In the genomic region with DNA sequence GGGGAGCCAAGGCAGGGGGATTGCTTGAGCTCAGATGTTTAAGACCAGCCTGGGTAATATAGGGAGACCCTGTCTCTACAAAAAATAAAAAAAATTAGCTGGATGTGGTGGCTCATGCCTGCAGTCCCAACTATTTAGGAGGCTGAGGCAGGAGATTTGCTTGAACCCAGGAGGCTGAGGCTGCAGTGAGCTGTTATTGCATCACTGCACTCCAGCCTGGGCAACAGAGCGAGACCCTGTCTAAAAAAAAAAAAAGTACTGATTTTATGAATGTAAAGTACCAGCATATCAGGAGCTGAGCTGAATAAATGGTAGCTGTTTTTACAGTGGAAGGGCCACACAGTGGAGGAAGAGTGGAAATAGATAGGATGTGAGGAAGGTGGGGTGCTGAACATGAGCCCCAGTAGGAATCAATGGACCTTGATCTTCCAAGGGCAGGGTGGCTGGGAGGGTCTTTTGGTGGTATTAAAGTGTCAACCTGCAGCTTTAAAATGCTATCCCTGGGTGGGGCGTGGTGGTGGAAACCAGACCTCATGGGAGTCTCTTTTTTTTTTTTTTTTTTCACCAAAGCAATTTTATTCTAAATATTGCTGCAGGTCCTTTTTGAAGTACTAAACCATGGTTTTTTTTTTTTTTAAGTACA, we compare ENCODE assay signal across 16 cellular contexts.
"Had no signal": no experiment of that assay in that cellular context is flagged by ENCODE, and none has a peak within 500 bp of the region (broad histone marks: within the 10 kb centered on the region; RNA-seq: fewer than 3 reads in every experiment).

No MANE protein-coding gene starts in this region.

- H3K27me3 ChIP-seq: gastroesophageal sphincter, heart right ventricle, tibial artery, vagina had no signal

- H3K27me3 Mint-ChIP-seq: activated naive CD4-positive, alpha-beta T cell treated with anti-CD3 and anti-CD28 coated beads, Interleukin-2, amount 10 ng/mL, durations not matched to agents 7 days and 5 days had no signal

- H3K36me3 ChIP-seq: cardiac muscle cell, vagina had no signal

- H3K27ac Mint-ChIP-seq: activated naive CD4-positive, alpha-beta T cell treated with anti-CD3 and anti-CD28 coated beads, Interleukin-2, amount 10 ng/mL, durations not matched to agents 7 days and 5 days; mesothelial cell of epicardium had no signal

- ATAC-seq: gastroesophageal sphincter, heart right ventricle, left colon had no signal

- FAIRE-seq: endometrium had no signal

- H3K9me3 ChIP-seq: gastroesophageal sphincter, heart right ventricle, tibial artery, vagina had no signal

- DNase-seq: activated CD4-positive, alpha-beta T cell treated with anti-CD3 and anti-CD28 coated beads, Interleukin-2, amount 50 U/mL, for 4 hours; activated CD4-positive, CD25-positive, alpha-beta regulatory T cell treated with anti-CD3 and anti-CD28 coated beads, Interleukin-2, amount 50 U/mL, for 72 hours; activated naive CD4-positive, alpha-beta T cell treated with anti-CD3 and anti-CD28 coated beads, Interleukin-2, amount 10 ng/mL, durations not matched to agents 7 days and 5 days; activated T-cell treated with anti-CD3 and anti-CD28 coated beads for 4 hours; heart right ventricle; stimulated activated CD4-positive, alpha-beta T cell treated with anti-CD3 and anti-CD28 coated beads, Interleukin-12 subunit alpha, Interleukin-12 subunit beta, amount 100 ng/mL, for 4 hours; stimulated activated CD4-positive, alpha-beta T cell treated with anti-CD3 and anti-CD28 coated beads, Interleukin-2, amount 100 ng/mL, for 24 hours; tibial artery had no signal

- H3K9ac ChIP-seq: parathyroid adenoma had no signal

- H3K36me3 Mint-ChIP-seq: mesothelial cell of epicardium had no signal

- H3K4me3 ChIP-seq: cardiac muscle cell, gastroesophageal sphincter, heart right ventricle, lung, tibial artery, vagina had no signal

- H2AFZ ChIP-seq: parathyroid adenoma had no signal

- H3K9me3 Mint-ChIP-seq: activated naive CD4-positive, alpha-beta T cell treated with anti-CD3 and anti-CD28 coated beads, Interleukin-2, amount 10 ng/mL, durations not matched to agents 7 days and 5 days; mesothelial cell of epicardium had no signal

- H3K27ac ChIP-seq: cardiac muscle cell, gastroesophageal sphincter, heart right ventricle, parathyroid adenoma, tibial artery, vagina had no signal

- H3K79me2 ChIP-seq: parathyroid adenoma had no signal

- H3K4me1 ChIP-seq: parathyroid adenoma had no signal
